In the genomic region with DNA sequence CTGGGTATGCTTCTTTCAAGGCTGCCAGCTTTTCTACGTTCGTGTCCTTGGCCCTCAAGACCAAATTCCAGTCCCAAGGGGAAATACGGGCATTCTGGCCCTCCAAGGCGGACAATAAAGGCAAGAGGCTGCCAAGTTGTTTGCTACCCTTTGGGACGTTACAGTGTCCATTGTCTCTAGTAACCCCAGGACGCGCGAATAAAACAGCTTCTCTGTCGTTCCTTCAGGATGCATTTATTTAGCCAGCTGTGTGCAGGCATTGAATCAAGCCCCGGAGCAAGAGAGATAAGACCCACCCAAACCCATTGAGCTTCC, we compare ENCODE assay signal across 8 cellular contexts. TPM values are rescaled to one million over a fixed set of nuclear protein-coding genes. Genes with fewer than 3 reads are reported as not detected.
DNase-seq lines count a peak whose midpoint lies in the region; ATAC-seq and TF ChIP-seq lines count a peak whose summit lies in the region.

No MANE protein-coding gene starts in this region.

- no peak for ATAC-seq in natural killer cell

- intact Hi-C loops in natural killer cell (cut with micrococcal nuclease), result loop anchor here (2.0 kb wide), 2 partner anchors 34 to 52 kb away; a partner anchor contains a TSS

- peak overlapping the region; percentile 88 to 95 for H3K27ac Mint-ChIP-seq in natural killer cell

- peaks cover 17 to 33% of the 10 kb centered on the region in 2 donors for H3K4me1 Mint-ChIP-seq in natural killer cell

- peak overlapping the region; percentile 83 to 88 for H3K27ac ChIP-seq in coronary artery

- peak overlapping the region; percentile 95 for H3K4me3 Mint-ChIP-seq in natural killer cell

- TF ChIP-seq CTCF in AG10803 (conservative IDR thresholded peaks at IDR 0.05; ENCODE audit: low read length) (no peak), LNCaP clone FGC (IDR thresholded peaks at IDR 0.05; ENCODE audit: control insufficient read depth, extremely low read depth, insufficient read depth) (no peak), coronary artery (IDR thresholded peaks at IDR 0.05) (no peak), natural killer cell (IDR thresholded peaks at IDR 0.05) (no peak)

- no peak for DNase-seq in AG10803 (ENCODE audit: low read depth)
- no peak for DNase-seq in LNCaP clone FGC (ENCODE audit: low read depth)
- no peak for DNase-seq in coronary artery (ENCODE audit: low spot score)
- no peak for DNase-seq in natural killer cell
- DNase-seq in foreskin melanocyte, result no peak
- DNase-seq in NCI-H187 treated with DMSO at 0.1 percent for 48 hours (lab: John Stamatoyannopoulos, UW), result no peak
- DNase-seq in globus pallidus (ENCODE audit: low spot score), result no peak
- no peak for DNase-seq in NCI-H2227 (lab: John Stamatoyannopoulos, UW; ENCODE audit: unreplicated experiment)

- H3K36me3 Mint-ChIP-seq in natural killer cell, result no peaks in the 10 kb centered on the region

- H3K4me3 ChIP-seq in AG10803 (ENCODE audit: low read length), result peak overlapping the region; percentile 89
- H3K4me3 ChIP-seq in LNCaP clone FGC (ENCODE audit: low read depth, low read length), result peak overlapping the region; percentile 85
- H3K4me3 ChIP-seq in coronary artery, result peak overlapping the region; percentile 97

- H3K9me3 Mint-ChIP-seq in natural killer cell, result no peaks in the 10 kb centered on the region

- H3K27me3 Mint-ChIP-seq in natural killer cell (ENCODE audit: low read depth in 2 of 2), result no peaks in the 10 kb centered on the region

RNA-seq across cellular contexts. Expression of a gene that starts 0.6 kb away (rescaled TPM):
- total RNA-seq in natural killer cell, result 10 to 100 TPM in 2 of 3 donors, 1 to 10 TPM in 1; 9.0 to 15.7 (median 12.9) TPM

RNA-seq across cellular contexts. Expression of a gene that starts 25.6 kb away (rescaled TPM):
- under 1 TPM in 2 of 3 donors, not detected in 1; 0.14 to 0.23 TPM for total RNA-seq in natural killer cell

RNA-seq across cellular contexts. Expression of a gene that starts 33.7 kb away (rescaled TPM):
- 10 to 100 TPM; 74.7 to 96.3 (median 75.2) TPM for total RNA-seq in natural killer cell

RNA-seq across cellular contexts. Expression of a gene that starts 34.0 kb away (rescaled TPM):
- total RNA-seq in natural killer cell, result 10 to 100 TPM; 17.4 to 27.0 (median 24.7) TPM

RNA-seq across cellular contexts. Expression of a gene that starts 40.5 kb away (rescaled TPM):
- total RNA-seq in natural killer cell, result 1 to 10 TPM in 2 of 3 donors, under 1 TPM in 1; 0.66 to 9.5 (median 2.8) TPM
